ENCODE assay signal across 11 cellular contexts in genomic region chr16:2236362-2237075, GRCh38. TPM values are rescaled to one million over a fixed set of nuclear protein-coding genes. Genes with fewer than 3 reads are reported as not detected.
DNase-seq lines count a peak whose midpoint lies in the region; ATAC-seq and TF ChIP-seq lines count a peak whose summit lies in the region.
"Had no signal": no experiment of that assay in that cellular context is flagged by ENCODE, and none has a peak within 500 bp of the region (broad histone marks: within the 10 kb centered on the region; RNA-seq: fewer than 3 reads in every experiment).

TSS of gene DNASE1L2 (plus strand) at chr16:2236444. CDS start at chr16:2236817, 373 bp downstream.

- H3K27ac ChIP-seq in neural progenitor cell, result no peak within 1 kb of the TSS
- H3K27ac ChIP-seq: ascending aorta had no signal

- H3K4me3 Mint-ChIP-seq in Calu3 (ENCODE audit: low read depth, unreplicated experiment), result peak within 1 kb of the TSS; percentile 32
- H3K4me3 Mint-ChIP-seq in neural progenitor cell, result peak within 1 kb of the TSS; percentile 55

- no peaks in the 10 kb centered on the region for H3K9me3 ChIP-seq in NT2/D1 (ENCODE audit: insufficient read depth, low read length)
- H3K9me3 ChIP-seq in neural progenitor cell (ENCODE audit: low read depth), result no peaks in the 10 kb centered on the region
- H3K9me3 ChIP-seq: ascending aorta had no signal

- no TSS peak for BruUV-seq in Calu3 (replicated peaks; lab: Mats Ljungman, UMichigan)

- TF ChIP-seq CTCF in Calu3 (IDR thresholded peaks at IDR 0.05; ENCODE audit: unreplicated experiment), result no peak
- TF ChIP-seq CTCF in fibroblast of pulmonary artery (IDR thresholded peaks at IDR 0.05; ENCODE audit: low read length, missing control alignments), result no peak
- no peak for TF ChIP-seq CTCF in neural progenitor cell (IDR thresholded peaks at IDR 0.05)

- H3K27ac Mint-ChIP-seq in Calu3 (ENCODE audit: unreplicated experiment) (peak within 1 kb of the TSS; percentile 31), neural progenitor cell (no peak within 1 kb of the TSS)

- H3K9me3 Mint-ChIP-seq in Calu3 (ENCODE audit: low read depth, unreplicated experiment) (no peaks in the 10 kb centered on the region), neural progenitor cell (no peaks in the 10 kb centered on the region)

- CTCF ChIA-PET in Calu3 (lab: Charles Lee), result no interaction called here

- H3K4me1 Mint-ChIP-seq in Calu3 (ENCODE audit: low read depth, unreplicated experiment) (peaks cover 8% of the 10 kb centered on the region), neural progenitor cell (no peaks in the 10 kb centered on the region)

- DNase-seq in Calu3 (no peak), NT2/D1 (ENCODE audit: low read depth, low spot score) (no peak), fibroblast of pulmonary artery (ENCODE audit: low read depth) (peak; percentile 21), neural progenitor cell (ENCODE audit: low spot score) (peak; percentile 80), OCI-M2 (lab: John Stamatoyannopoulos, UW; ENCODE audit: unreplicated experiment) (no peak)
- DNase-seq in effector CD4-positive, alpha-beta T cell, result no peak
- DNase-seq: NCI-H1436, T1000 had no signal

- H4K20me1 ChIP-seq in neural progenitor cell (ENCODE audit: low read depth), result peaks cover 49% of the 10 kb centered on the region

- H3K79me2 ChIP-seq in neural progenitor cell (ENCODE audit: low read depth), result no peaks in the 10 kb centered on the region

- H3K27me3 ChIP-seq in NT2/D1 (ENCODE audit: insufficient read depth, insufficient read length), result no peaks in the 10 kb centered on the region
- H3K27me3 ChIP-seq in neural progenitor cell, result peaks cover 31% of the 10 kb centered on the region

- H3K4me1 ChIP-seq in NT2/D1 (ENCODE audit: insufficient read depth, insufficient read length), result peaks cover 23% of the 10 kb centered on the region
- H3K4me1 ChIP-seq in neural progenitor cell, result peaks cover 26% of the 10 kb centered on the region

- H3K36me3 Mint-ChIP-seq in Calu3 (ENCODE audit: insufficient read depth, unreplicated experiment) (peaks cover 69% of the 10 kb centered on the region), neural progenitor cell (peaks cover 4% of the 10 kb centered on the region)

- H3K4me3 ChIP-seq in NT2/D1 (ENCODE audit: insufficient read length, low read depth) (peak within 1 kb of the TSS; percentile 26), fibroblast of pulmonary artery (replicated peaks; ENCODE audit: low read depth, low read length) (peak within 1 kb of the TSS; percentile 14), neural progenitor cell (peak within 1 kb of the TSS; percentile 44)

- peak within 1 kb of the TSS; percentile 82 for H3K4me2 ChIP-seq in neural progenitor cell

- peaks cover 41% of the 10 kb centered on the region for H3F3A ChIP-seq in neural progenitor cell (ENCODE audit: low read depth)

- intact Hi-C loops in Calu3 (cut with micrococcal nuclease; ENCODE audit: unreplicated experiment), result no loop called here

- H3K36me3 ChIP-seq in NT2/D1 (ENCODE audit: insufficient read depth, insufficient read length, low read length) (peaks cover 76% of the 10 kb centered on the region), neural progenitor cell (no peaks in the 10 kb centered on the region)

- H3K9ac ChIP-seq in NT2/D1 (ENCODE audit: insufficient read length, low read depth) (peak within 1 kb of the TSS; percentile 77), neural progenitor cell (no peak within 1 kb of the TSS)

- no peak for ATAC-seq in HG03280 (IDR thresholded peaks at IDR 0.05; ENCODE audit: unreplicated experiment)
- ATAC-seq in HG02970 (IDR thresholded peaks at IDR 0.05; ENCODE audit: low FRiP score, unreplicated experiment), result no peak

- H2AFZ ChIP-seq in neural progenitor cell (replicated peaks), result no peak within 1 kb of the TSS

- no peaks in the 10 kb centered on the region for H3K27me3 Mint-ChIP-seq in Calu3 (ENCODE audit: unreplicated experiment)
- H3K27me3 Mint-ChIP-seq in neural progenitor cell (ENCODE audit: insufficient read depth, low read depth), result peaks cover 7% of the 10 kb centered on the region

RNA-seq across cellular contexts. Expression of gene DNASE1L2, which starts in this region (rescaled TPM):
- total RNA-seq in Calu3 (2022) (5.7 and 7.5 TPM in 2 replicates), neural progenitor cell (ENCODE audit: low replicate concordance) (0.21 and 1.6 TPM in 2 replicates)
- total RNA-seq: ascending aorta had no signal

Comparison
In these comparisons a context has a peak if more than half of its experiments do, and no peak if none do; other contexts are left out.
1. DNase-seq: peak in fibroblast of pulmonary artery (single experiment) and neural progenitor cell (single experiment); none in Calu3 (single experiment), NT2/D1 (single experiment), OCI-M2 (single experiment) and effector CD4-positive, alpha-beta T cell (single experiment).
2. Peak in every context shown above with its lines, with median percentiles within 50 percentile points of each other: H3K4me3 ChIP-seq.